ENCODE assay signal across 1 cellular context in the genomic region with DNA sequence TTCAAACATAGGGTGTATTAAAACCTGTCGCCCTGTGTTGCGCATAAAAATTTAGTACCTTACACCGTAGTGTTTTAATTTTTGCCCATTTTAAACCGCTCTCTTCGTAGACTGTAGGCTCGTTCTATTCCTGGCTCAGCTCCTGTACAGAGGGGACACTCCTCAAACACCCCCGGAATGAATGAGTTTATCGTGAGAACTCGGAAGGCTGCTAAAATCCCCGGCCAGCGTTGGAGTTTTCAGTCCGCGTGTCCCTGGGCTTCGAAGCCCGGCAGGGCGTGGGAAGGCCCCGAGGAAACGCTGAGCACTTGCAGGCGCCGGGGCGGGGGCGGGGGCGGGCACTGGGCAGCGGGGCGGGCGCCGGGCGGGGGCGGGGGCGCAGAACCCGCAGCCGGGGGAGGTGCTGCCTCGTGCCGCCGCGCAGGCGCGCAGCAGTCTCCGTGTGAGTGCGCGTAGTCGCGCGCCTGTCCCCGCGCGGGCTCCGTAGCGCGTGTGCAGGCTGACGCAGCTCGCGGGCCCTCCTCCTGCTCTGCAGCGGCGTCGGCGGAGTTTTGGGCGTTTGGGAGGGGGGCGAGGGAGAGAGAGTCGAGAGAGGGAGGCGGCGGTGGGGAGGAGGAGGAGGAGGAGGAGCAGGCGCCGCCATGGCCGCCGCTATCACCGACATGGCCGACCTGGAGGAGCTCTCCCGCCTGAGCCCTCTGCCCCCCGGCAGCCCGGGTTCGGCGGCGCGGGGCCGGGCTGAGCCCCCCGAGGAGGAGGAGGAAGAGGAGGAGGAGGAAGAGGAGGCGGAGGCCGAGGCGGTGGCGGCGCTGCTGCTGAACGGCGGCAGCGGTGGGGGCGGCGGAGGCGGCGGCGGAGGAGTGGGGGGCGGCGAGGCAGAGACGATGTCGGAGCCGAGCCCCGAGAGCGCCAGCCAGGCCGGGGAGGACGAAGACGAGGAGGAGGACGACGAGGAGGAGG.
TF ChIP-seq lines count a peak whose summit lies in the region.

Gene AEBP2 (plus strand): TSS at position 434 of the 960 bp plus-strand sequence. CDS start 208 bp downstream, at position 642.

TF ChIP-seq in HEK293, 187 proteins besides CTCF, POLR2A, EP300 and RAD21 (continued from another document and continues in another):
- TF ChIP-seq ZNF558 (tag by site-specific recombination; IDR thresholded peaks at IDR 0.05) (no peak), GLIS2 (tag by site-specific recombination; IDR thresholded peaks at IDR 0.05) (no peak), ZFP69B (tag by site-specific recombination; IDR thresholded peaks at IDR 0.05) (no peak), ZBTB10 (tag by site-specific recombination; IDR thresholded peaks at IDR 0.05) (no peak), ZNF677 (tag by site-specific recombination; IDR thresholded peaks at IDR 0.05) (no peak), ZNF366 (tag by site-specific recombination; conservative IDR thresholded peaks at IDR 0.05) (peak; percentile 63), REPIN1 (tag by site-specific recombination; IDR thresholded peaks at IDR 0.05; ENCODE audit: low read depth) (no peak), ZNF549 (tag by site-specific recombination; IDR thresholded peaks at IDR 0.05) (no peak), ZNF785 (tag by site-specific recombination; IDR thresholded peaks at IDR 0.05) (peak; percentile 97), ZNF416 (tag by site-specific recombination; IDR thresholded peaks at IDR 0.05) (no peak), ZNF391 (tag by site-specific recombination; IDR thresholded peaks at IDR 0.05; ENCODE audit: borderline replicate concordance, low read depth) (no peak), YY1 (tag by site-specific recombination; IDR thresholded peaks at IDR 0.05) (peak; percentile 88), ZBTB21 (tag by site-specific recombination; IDR thresholded peaks at IDR 0.05) (no peak), ZNF530 (tag by site-specific recombination; IDR thresholded peaks at IDR 0.05; ENCODE audit: low read depth) (no peak), ZNF394 (tag by site-specific recombination; IDR thresholded peaks at IDR 0.05; ENCODE audit: borderline replicate concordance) (no peak; the same call in 1 of the 2 replicates), ZNF26 (tag by site-specific recombination; IDR thresholded peaks at IDR 0.05) (no peak), ZNF248 (tag by site-specific recombination; IDR thresholded peaks at IDR 0.05) (no peak), ZNF433 (tag by site-specific recombination; IDR thresholded peaks at IDR 0.05; ENCODE audit: low read depth) (no peak), ZNF324 (tag by site-specific recombination; IDR thresholded peaks at IDR 0.05) (no peak; the same call in 1 of the 2 replicates), KLF1 (tag by site-specific recombination; IDR thresholded peaks at IDR 0.05) (no peak), SCRT1 (tag by site-specific recombination; IDR thresholded peaks at IDR 0.05; ENCODE audit: borderline replicate concordance) (no peak), PATZ1 (tag by site-specific recombination; IDR thresholded peaks at IDR 0.05) (peak; percentile 72), ZBTB20 (tag by site-specific recombination; IDR thresholded peaks at IDR 0.05) (no peak), ZBTB48 (tag by site-specific recombination; IDR thresholded peaks at IDR 0.05) (no peak), ZNF398 (tag by site-specific recombination; IDR thresholded peaks at IDR 0.05) (peak; percentile 93), ZNF830 (tag by site-specific recombination; IDR thresholded peaks at IDR 0.05; ENCODE audit: low read depth) (no peak), ZNF623 (tag by site-specific recombination; IDR thresholded peaks at IDR 0.05) (no peak), ZNF114 (tag by site-specific recombination; IDR thresholded peaks at IDR 0.05) (no peak), ZNF529 (tag by site-specific recombination; IDR thresholded peaks at IDR 0.05; ENCODE audit: insufficient replicate concordance) (no peak), ZNF488 (tag by site-specific recombination; IDR thresholded peaks at IDR 0.05) (no peak), ZFP41 (tag by site-specific recombination; IDR thresholded peaks at IDR 0.05; ENCODE audit: borderline replicate concordance) (no peak), ZNF16 (tag by site-specific recombination; IDR thresholded peaks at IDR 0.05; ENCODE audit: low read depth) (no peak), HOXA7 (CRISPR knock-in tag; IDR thresholded peaks at IDR 0.05; ENCODE audit: borderline replicate concordance) (no peak), ZNF501 (tag by site-specific recombination; IDR thresholded peaks at IDR 0.05) (0 out of 2 replicates have a peak, but pooled peaks have one; percentile 42), ZSCAN23 (tag by site-specific recombination; IDR thresholded peaks at IDR 0.05) (no peak)
- TF ChIP-seq, protein P1, sequence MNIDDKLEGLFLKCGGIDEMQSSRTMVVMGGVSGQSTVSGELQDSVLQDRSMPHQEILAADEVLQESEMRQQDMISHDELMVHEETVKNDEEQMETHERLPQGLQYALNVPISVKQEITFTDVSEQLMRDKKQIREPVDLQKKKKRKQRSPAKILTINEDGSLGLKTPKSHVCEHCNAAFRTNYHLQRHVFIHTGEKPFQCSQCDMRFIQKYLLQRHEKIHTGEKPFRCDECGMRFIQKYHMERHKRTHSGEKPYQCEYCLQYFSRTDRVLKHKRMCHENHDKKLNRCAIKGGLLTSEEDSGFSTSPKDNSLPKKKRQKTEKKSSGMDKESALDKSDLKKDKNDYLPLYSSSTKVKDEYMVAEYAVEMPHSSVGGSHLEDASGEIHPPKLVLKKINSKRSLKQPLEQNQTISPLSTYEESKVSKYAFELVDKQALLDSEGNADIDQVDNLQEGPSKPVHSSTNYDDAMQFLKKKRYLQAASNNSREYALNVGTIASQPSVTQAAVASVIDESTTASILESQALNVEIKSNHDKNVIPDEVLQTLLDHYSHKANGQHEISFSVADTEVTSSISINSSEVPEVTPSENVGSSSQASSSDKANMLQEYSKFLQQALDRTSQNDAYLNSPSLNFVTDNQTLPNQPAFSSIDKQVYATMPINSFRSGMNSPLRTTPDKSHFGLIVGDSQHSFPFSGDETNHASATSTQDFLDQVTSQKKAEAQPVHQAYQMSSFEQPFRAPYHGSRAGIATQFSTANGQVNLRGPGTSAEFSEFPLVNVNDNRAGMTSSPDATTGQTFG (tag by site-specific recombination; IDR thresholded peaks at IDR 0.05; ENCODE audit: borderline replicate concordance), result no peak; the same call in 1 of the 2 replicates
- TF ChIP-seq, protein P2, sequence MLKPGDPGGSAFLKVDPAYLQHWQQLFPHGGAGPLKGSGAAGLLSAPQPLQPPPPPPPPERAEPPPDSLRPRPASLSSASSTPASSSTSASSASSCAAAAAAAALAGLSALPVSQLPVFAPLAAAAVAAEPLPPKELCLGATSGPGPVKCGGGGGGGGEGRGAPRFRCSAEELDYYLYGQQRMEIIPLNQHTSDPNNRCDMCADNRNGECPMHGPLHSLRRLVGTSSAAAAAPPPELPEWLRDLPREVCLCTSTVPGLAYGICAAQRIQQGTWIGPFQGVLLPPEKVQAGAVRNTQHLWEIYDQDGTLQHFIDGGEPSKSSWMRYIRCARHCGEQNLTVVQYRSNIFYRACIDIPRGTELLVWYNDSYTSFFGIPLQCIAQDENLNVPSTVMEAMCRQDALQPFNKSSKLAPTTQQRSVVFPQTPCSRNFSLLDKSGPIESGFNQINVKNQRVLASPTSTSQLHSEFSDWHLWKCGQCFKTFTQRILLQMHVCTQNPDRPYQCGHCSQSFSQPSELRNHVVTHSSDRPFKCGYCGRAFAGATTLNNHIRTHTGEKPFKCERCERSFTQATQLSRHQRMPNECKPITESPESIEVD (tag by site-specific recombination; IDR thresholded peaks at IDR 0.05), result no peak
- TF ChIP-seq, protein P3, sequence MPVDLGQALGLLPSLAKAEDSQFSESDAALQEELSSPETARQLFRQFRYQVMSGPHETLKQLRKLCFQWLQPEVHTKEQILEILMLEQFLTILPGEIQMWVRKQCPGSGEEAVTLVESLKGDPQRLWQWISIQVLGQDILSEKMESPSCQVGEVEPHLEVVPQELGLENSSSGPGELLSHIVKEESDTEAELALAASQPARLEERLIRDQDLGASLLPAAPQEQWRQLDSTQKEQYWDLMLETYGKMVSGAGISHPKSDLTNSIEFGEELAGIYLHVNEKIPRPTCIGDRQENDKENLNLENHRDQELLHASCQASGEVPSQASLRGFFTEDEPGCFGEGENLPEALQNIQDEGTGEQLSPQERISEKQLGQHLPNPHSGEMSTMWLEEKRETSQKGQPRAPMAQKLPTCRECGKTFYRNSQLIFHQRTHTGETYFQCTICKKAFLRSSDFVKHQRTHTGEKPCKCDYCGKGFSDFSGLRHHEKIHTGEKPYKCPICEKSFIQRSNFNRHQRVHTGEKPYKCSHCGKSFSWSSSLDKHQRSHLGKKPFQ (tag by site-specific recombination; IDR thresholded peaks at IDR 0.05), result no peak
- TF ChIP-seq, protein P4, sequence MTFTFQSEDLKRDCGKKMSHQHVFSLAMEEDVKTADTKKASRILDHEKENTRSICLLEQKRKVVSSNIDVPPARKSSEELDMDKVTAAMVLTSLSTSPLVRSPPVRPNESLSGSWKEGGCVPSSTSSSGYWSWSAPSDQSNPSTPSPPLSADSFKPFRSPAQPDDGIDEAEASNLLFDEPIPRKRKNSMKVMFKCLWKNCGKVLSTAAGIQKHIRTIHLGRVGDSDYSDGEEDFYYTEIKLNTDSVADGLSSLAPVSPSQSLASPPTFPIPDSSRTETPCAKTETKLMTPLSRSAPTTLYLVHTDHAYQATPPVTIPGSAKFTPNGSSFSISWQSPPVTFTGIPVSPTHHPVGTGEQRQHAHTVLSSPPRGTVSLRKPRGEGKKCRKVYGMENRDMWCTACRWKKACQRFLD (tag by site-specific recombination; IDR thresholded peaks at IDR 0.05), result no peak
- TF ChIP-seq, protein P5, sequence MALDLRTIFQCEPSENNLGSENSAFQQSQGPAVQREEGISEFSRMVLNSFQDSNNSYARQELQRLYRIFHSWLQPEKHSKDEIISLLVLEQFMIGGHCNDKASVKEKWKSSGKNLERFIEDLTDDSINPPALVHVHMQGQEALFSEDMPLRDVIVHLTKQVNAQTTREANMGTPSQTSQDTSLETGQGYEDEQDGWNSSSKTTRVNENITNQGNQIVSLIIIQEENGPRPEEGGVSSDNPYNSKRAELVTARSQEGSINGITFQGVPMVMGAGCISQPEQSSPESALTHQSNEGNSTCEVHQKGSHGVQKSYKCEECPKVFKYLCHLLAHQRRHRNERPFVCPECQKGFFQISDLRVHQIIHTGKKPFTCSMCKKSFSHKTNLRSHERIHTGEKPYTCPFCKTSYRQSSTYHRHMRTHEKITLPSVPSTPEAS (tag by site-specific recombination; IDR thresholded peaks at IDR 0.05), result no peak
